ENCODE assay signal across 12 cellular contexts in genomic region chr2:28401-28975, GRCh38. TPM values are rescaled to one million over a fixed set of nuclear protein-coding genes. Genes with fewer than 3 reads are reported as not detected.
"Had no signal": no experiment of that assay in that cellular context is flagged by ENCODE, and none has a peak within 500 bp of the region (broad histone marks: within the 10 kb centered on the region; RNA-seq: fewer than 3 reads in every experiment).

No MANE protein-coding gene starts in this region.

- H3K4me3 ChIP-seq: colonic mucosa, lung, ovary, thoracic aorta had no signal

- H3K27ac ChIP-seq: colonic mucosa, ovary, thoracic aorta had no signal

- H3K27ac Mint-ChIP-seq: activated naive CD4-positive, alpha-beta T cell treated with anti-CD3 and anti-CD28 coated beads, Interleukin-2, amount 50 U/mL, for 72 hours had no signal

- H3K9me3 Mint-ChIP-seq: brain had no signal

- H3K9me3 ChIP-seq: colonic mucosa, ovary, thoracic aorta had no signal

- H3K36me3 Mint-ChIP-seq: brain had no signal

- ATAC-seq: activated naive CD4-positive, alpha-beta T cell treated with anti-CD3 and anti-CD28 coated beads, Interleukin-2, amount 50 U/mL, for 72 hours; sciatic nerve had no signal

- H3K27me3 ChIP-seq: colonic mucosa, ovary had no signal

- H3K36me3 ChIP-seq: colonic mucosa, ovary, thoracic aorta had no signal

- DNase-seq: activated CD4-positive, CD25-positive, alpha-beta regulatory T cell; central memory CD4-positive, alpha-beta T cell; colonic mucosa; islet precursor cell; midbrain; ovary had no signal

RNA-seq across cellular contexts. Expression of gene FAM110C, which starts 17.8 kb away (rescaled TPM):
- total RNA-seq: myocyte had no signal
